Comparison of ENCODE assay signal across 20 cellular contexts in genomic region chr6:42220754-42221153, GRCh38. TPM values are rescaled to one million over a fixed set of nuclear protein-coding genes. Genes with fewer than 3 reads are reported as not detected.
DNase-seq lines count a peak whose midpoint lies in the region; ATAC-seq and TF ChIP-seq lines count a peak whose summit lies in the region.
"Had no signal": no experiment of that assay in that cellular context is flagged by ENCODE, and none has a peak within 500 bp of the region (broad histone marks: within the 10 kb centered on the region; RNA-seq: fewer than 3 reads in every experiment).

No MANE protein-coding gene starts in this region.

- no peaks in the 10 kb centered on the region for H3K27me3 Mint-ChIP-seq in activated CD4-positive, alpha-beta T cell treated with anti-CD3 and anti-CD28 coated beads for 36 hours
- H3K27me3 Mint-ChIP-seq in CD4-positive, alpha-beta T cell: no peaks in the 10 kb centered on the region

- H3K4me3 ChIP-seq in PC-9 (no peak overlapping the region), esophagus (ENCODE audit: low read depth in 1 of 2, low read length in 2 of 2) (no peak overlapping the region)
- H3K4me3 ChIP-seq: BLaER1, GM23248 had no signal

- H4K20me1 ChIP-seq in PC-9 (ENCODE audit: insufficient read depth): no peaks in the 10 kb centered on the region
- H4K20me1 ChIP-seq: BLaER1 had no signal

- ATAC-seq in activated CD4-positive, alpha-beta T cell treated with anti-CD3 and anti-CD28 coated beads for 36 hours: no peak
- ATAC-seq in CD4-positive, alpha-beta T cell (ENCODE audit: poor library complexity): no peak
- ATAC-seq in GM21717 (IDR thresholded peaks at IDR 0.05; ENCODE audit: unreplicated experiment): no peak

- H3K4me2 ChIP-seq in PC-9: peak overlapping the region; percentile 6; the same call in 1 of the 2 replicates
- H3K4me2 ChIP-seq: BLaER1 had no signal

- H3F3A ChIP-seq in PC-9 (ENCODE audit: insufficient read depth, low read depth): peaks cover 55% of the 10 kb centered on the region

- H3K4me1 ChIP-seq in PC-9 (replicated peaks; ENCODE audit: insufficient read depth) (peaks cover 74% of the 10 kb centered on the region), esophagus (ENCODE audit: control insufficient read depth in 2 of 2, insufficient read depth in 2 of 2, low read length in 1 of 2) (peaks cover 0 to 9% of the 10 kb centered on the region in 2 donors)

- no peak overlapping the region for H3K4me3 Mint-ChIP-seq in activated CD4-positive, alpha-beta T cell treated with anti-CD3 and anti-CD28 coated beads for 36 hours
- H3K4me3 Mint-ChIP-seq in CD4-positive, alpha-beta T cell: peak overlapping the region; percentile 38

- POLR2A ChIA-PET in activated CD4-positive, alpha-beta T cell treated with anti-CD3 and anti-CD28 coated beads for 36 hours (lab: Charles Lee): no interaction called here
- POLR2A ChIA-PET in CD4-positive, alpha-beta T cell (lab: Charles Lee): no interaction called here
- POLR2A ChIA-PET in PC-9 (lab: Charles Lee; ENCODE audit: unreplicated experiment): no interaction called here

- H3K9me2 ChIP-seq in PC-9 (ENCODE audit: insufficient read depth): no peaks in the 10 kb centered on the region

- peaks cover 7% of the 10 kb centered on the region for H3K36me3 Mint-ChIP-seq in activated CD4-positive, alpha-beta T cell treated with anti-CD3 and anti-CD28 coated beads for 36 hours (ENCODE audit: low read depth)
- peaks cover 6% of the 10 kb centered on the region for H3K36me3 Mint-ChIP-seq in CD4-positive, alpha-beta T cell (ENCODE audit: low read depth)

- H3K79me2 ChIP-seq in PC-9 (ENCODE audit: low read depth): peaks cover 15% of the 10 kb centered on the region

- H3K27me3 ChIP-seq in CD4-positive, alpha-beta T cell (ENCODE audit: control insufficient read depth, insufficient read depth, low read length): no peaks in the 10 kb centered on the region
- H3K27me3 ChIP-seq in PC-9 (ENCODE audit: insufficient read depth, low read depth) (no peaks in the 10 kb centered on the region), esophagus (ENCODE audit: control insufficient read depth in 1 of 2, insufficient read depth in 2 of 2, low read length in 2 of 2) (no peaks in the 10 kb centered on the region)
- H3K27me3 ChIP-seq: BLaER1 had no signal

- H3K9me3 Mint-ChIP-seq in activated CD4-positive, alpha-beta T cell treated with anti-CD3 and anti-CD28 coated beads for 36 hours (ENCODE audit: low read depth): no peaks in the 10 kb centered on the region
- H3K9me3 Mint-ChIP-seq in CD4-positive, alpha-beta T cell: no peaks in the 10 kb centered on the region
- H3K9me3 Mint-ChIP-seq: CD8-positive, alpha-beta memory T cell had no signal

- peak; percentile 35 for DNase-seq in activated CD4-positive, alpha-beta T cell treated with anti-CD3 and anti-CD28 coated beads for 36 hours
- no peak for DNase-seq in activated CD4-positive, alpha-beta T cell treated with anti-CD3 and anti-CD28 coated beads, Interleukin-2, amount 50 U/mL, for 1 hour
- DNase-seq in CD4-positive, alpha-beta T cell: no peak
- no peak for DNase-seq in PC-9
- DNase-seq in putamen (ENCODE audit: low spot score): no peak
- DNase-seq in activated gamma-delta T cell (lab: John Stamatoyannopoulos, UW): no peak
- DNase-seq: 8988T; CD8-positive, alpha-beta memory T cell; DMS 273 treated with DMSO at 0.1 percent for 48 hours; GDM1; GM23248; KG1; NCI-H1092 treated with DMSO at 0.1 percent for 48 hours; NCI-H2081 treated with DMSO at 0.1 percent for 48 hours; NCI-H2227 treated with DMSO at 0.1 percent for 48 hours; NCI-H524 had no signal

- CTCF ChIA-PET in activated CD4-positive, alpha-beta T cell treated with anti-CD3 and anti-CD28 coated beads for 36 hours (lab: Charles Lee): interaction anchor here (0.7 kb wide), 1 partner anchor 327 kb away, joined by 3 read pairs; no protein-coding TSS in a partner anchor
- CTCF ChIA-PET in CD4-positive, alpha-beta T cell (lab: Charles Lee): no interaction called here
- CTCF ChIA-PET in PC-9 (lab: Charles Lee): no interaction called here

- peak overlapping the region; percentile 53 for H3K27ac Mint-ChIP-seq in activated CD4-positive, alpha-beta T cell treated with anti-CD3 and anti-CD28 coated beads for 36 hours
- no peak overlapping the region for H3K27ac Mint-ChIP-seq in CD4-positive, alpha-beta T cell
- H3K27ac Mint-ChIP-seq: CD8-positive, alpha-beta memory T cell had no signal

- H3K4me1 Mint-ChIP-seq in activated CD4-positive, alpha-beta T cell treated with anti-CD3 and anti-CD28 coated beads for 36 hours: peaks cover 35% of the 10 kb centered on the region
- peaks cover 16% of the 10 kb centered on the region for H3K4me1 Mint-ChIP-seq in CD4-positive, alpha-beta T cell (ENCODE audit: low read depth)

- H3K36me3 ChIP-seq in PC-9 (ENCODE audit: low read depth): no peaks in the 10 kb centered on the region
- H3K36me3 ChIP-seq in esophagus (ENCODE audit: control insufficient read depth in 2 of 2, insufficient read depth in 2 of 2, low read length in 1 of 2): peaks cover 0 to 3% of the 10 kb centered on the region in 2 donors
- H3K36me3 ChIP-seq: BLaER1 had no signal

- intact Hi-C loops in activated CD4-positive, alpha-beta T cell treated with anti-CD3 and anti-CD28 coated beads for 36 hours (cut with DNase I, micrococcal nuclease): no loop called here
- intact Hi-C loops in CD4-positive, alpha-beta T cell (cut with DNase I, micrococcal nuclease): no loop called here
- intact Hi-C loops in PC-9 (cut with micrococcal nuclease; ENCODE audit: unreplicated experiment): loop anchor here (10.0 kb wide), 2 partner anchors 74 to 654 kb away; partner anchors contain the start of gene RPL7L1

- TF ChIP-seq CTCF in CD4-positive, alpha-beta T cell (IDR thresholded peaks at IDR 0.05): no peak
- TF ChIP-seq CTCF in PC-9 (conservative IDR thresholded peaks at IDR 0.05): no peak

- WGBS in esophagus, 2 donors: 80% methylated on average over 7 of the region's 7 CpGs

- no peak overlapping the region for H2AFZ ChIP-seq in PC-9
- H2AFZ ChIP-seq: GM23248 had no signal

- H3K27ac ChIP-seq in CD4-positive, alpha-beta T cell (ENCODE audit: low read depth, low read length): no peak overlapping the region
- H3K27ac ChIP-seq in PC-9 (peak overlapping the region; percentile 21; the same call in 1 of the 2 replicates), esophagus (ENCODE audit: low read depth in 2 of 2, low read length in 1 of 2) (peak overlapping the region; percentile 21 to 33)
- H3K27ac ChIP-seq: BLaER1, GM23248 had no signal

- no TSS peak for BruUV-seq in PC-9 (replicated peaks; lab: Mats Ljungman, UMichigan)

- H3K9me3 ChIP-seq in CD4-positive, alpha-beta T cell (ENCODE audit: control insufficient read depth, low read length): no peaks in the 10 kb centered on the region
- no peaks in the 10 kb centered on the region for H3K9me3 ChIP-seq in PC-9 (ENCODE audit: insufficient read depth, low read depth)
- no peaks in the 10 kb centered on the region for H3K9me3 ChIP-seq in esophagus (ENCODE audit: control insufficient read depth in 2 of 2, insufficient read depth in 1 of 2, low read depth in 1 of 2, low read length in 1 of 2)
- H3K9me3 ChIP-seq: BLaER1 had no signal

RNA-seq across cellular contexts. Expression of gene MRPS10, which starts 3.1 kb away (rescaled TPM):
- 10 to 100 TPM; 35.2 to 36.2 TPM for total RNA-seq in activated CD4-positive, alpha-beta T cell treated with anti-CD3 and anti-CD28 coated beads for 36 hours
- total RNA-seq in CD4-positive, alpha-beta T cell: 10 to 100 TPM; 17.1 to 18.4 TPM
- 38.7 and 56.5 TPM in 2 replicates for total RNA-seq in PC-9 (2021)
- 10 to 100 TPM; 38.3 to 47.3 TPM for polyA plus RNA-seq in esophagus

RNA-seq across cellular contexts. Expression of gene GUCA1B, which starts 26.0 kb away (rescaled TPM):
- total RNA-seq in activated CD4-positive, alpha-beta T cell treated with anti-CD3 and anti-CD28 coated beads for 36 hours: 1 to 10 TPM; 1.0 to 1.5 TPM
- 1 to 10 TPM; 2.3 to 2.4 TPM for total RNA-seq in CD4-positive, alpha-beta T cell
- total RNA-seq in PC-9 (2021): 1.1 and 2.5 TPM in 2 replicates
- polyA plus RNA-seq in esophagus: under 1 TPM; 0.24 to 0.45 TPM
- polyA plus RNA-seq: CD8-positive, alpha-beta memory T cell; GM23248 had no signal

RNA-seq across cellular contexts. Expression of gene GUCA1A, which starts 47.6 kb away (rescaled TPM):
- not detected for total RNA-seq in activated CD4-positive, alpha-beta T cell treated with anti-CD3 and anti-CD28 coated beads for 36 hours
- total RNA-seq in CD4-positive, alpha-beta T cell: not detected
- total RNA-seq in PC-9 (2021): not detected in 2 replicates
- not detected for polyA plus RNA-seq in esophagus
- total RNA-seq: CD8-positive, alpha-beta memory T cell; GM23248; M059J had no signal
- polyA plus RNA-seq: CD8-positive, alpha-beta memory T cell; GM23248 had no signal
